ENCODE assay signal across 33 cellular contexts in the genomic region with DNA sequence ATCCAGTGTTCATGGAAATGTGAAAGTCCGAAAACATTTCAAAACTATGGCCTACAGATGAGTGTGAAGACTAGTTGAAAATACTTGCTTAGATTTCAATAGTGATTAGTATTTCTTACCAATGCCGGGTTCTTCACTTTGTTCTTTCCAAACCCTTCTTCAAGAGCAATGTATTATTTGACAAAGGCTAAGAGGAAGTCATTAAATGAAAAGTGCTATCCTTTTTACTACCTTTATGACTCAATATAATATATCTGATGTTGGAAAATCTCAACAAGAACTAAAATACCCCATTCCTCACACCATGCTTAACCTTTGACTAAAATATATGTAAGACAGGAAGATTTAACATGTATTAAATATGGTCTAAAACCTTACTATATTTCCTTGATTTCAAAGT.
"Had no signal": no experiment of that assay in that cellular context is flagged by ENCODE, and none has a peak within 500 bp of the region (broad histone marks: within the 10 kb centered on the region; RNA-seq: fewer than 3 reads in every experiment).

No MANE protein-coding gene starts in this region.

- H3K4me3 ChIP-seq: MG63 had no signal

- H3K9me3 ChIP-seq: MG63 had no signal

- DNase-seq: Karpas-422, Kasumi-1, KG1, MG63, MM.1S, MV-4-11, NCI-H1048, NCI-H1092, NCI-H1092 treated with DMSO at 0.1 percent for 48 hours, NCI-H1105, NCI-H1105 treated with DMSO at 0.1 percent for 48 hours, NCI-H1417, NCI-H1417 treated with DMSO at 0.1 percent for 48 hours, NCI-H1436, NCI-H1436 treated with DMSO at 0.1 percent for 48 hours, NCI-H146, NCI-H1694, NCI-H1694 treated with DMSO at 0.1 percent for 48 hours, NCI-H187, NCI-H187 treated with DMSO at 0.1 percent for 48 hours, NCI-H1930, NCI-H2029, NCI-H2029 treated with DMSO at 0.1 percent for 48 hours, NCI-H2081, NCI-H2081 treated with DMSO at 0.1 percent for 48 hours, NCI-H2107, NCI-H2171, NCI-H2171 treated with DMSO at 0.1 percent for 48 hours, NCI-H2227 treated with DMSO at 0.1 percent for 48 hours, NCI-H226, NCI-H345, NCI-H446, NCI-H446 treated with DMSO at 0.1 percent for 48 hours had no signal

- H3K36me3 ChIP-seq: MG63 had no signal
